8 cellular contexts compared by ENCODE assay signal in genomic region chr17:50478391-50479361, GRCh38. TPM values are rescaled to one million over a fixed set of nuclear protein-coding genes. Genes with fewer than 3 reads are reported as not detected.
DNase-seq lines count a peak whose midpoint lies in the region; ATAC-seq lines count a peak whose summit lies in the region.

RSAD1 (plus strand) TSS chr17:50478860; CDS start chr17:50478885, 25 bp downstream.

- DNase-seq in AML-193 (lab: John Stamatoyannopoulos, UW) (peak; percentile 89 to 93), NCI-H345 (lab: John Stamatoyannopoulos, UW) (peak; percentile 83), cerebellum (ENCODE audit: low spot score) (peak; percentile 79), kidney glomerular epithelial cell (lab: John Stamatoyannopoulos, UW) (peak; percentile 79)
- DNase-seq in activated CD4-positive, CD25-positive, alpha-beta regulatory T cell treated with anti-CD3 and anti-CD28 coated beads, Interleukin-2, amount 50 U/mL, for 72 hours = peak; percentile 81
- DNase-seq in stimulated activated CD4-positive, alpha-beta T cell treated with anti-CD3 and anti-CD28 coated beads, Interleukin-1b, Interleukin-23, amount 100 ng/mL, for 1 hour (ENCODE audit: low read depth in 2 of 2) = peak; percentile 67 to 73

- ATAC-seq in GM19025 (IDR thresholded peaks at IDR 0.05; ENCODE audit: low read depth, unreplicated experiment) (peak; percentile 90), HG03280 (IDR thresholded peaks at IDR 0.05; ENCODE audit: unreplicated experiment) (peak; percentile 85)

RNA-seq across cellular contexts. Expression of gene RSAD1, which starts in this region (rescaled TPM):
- total RNA-seq in cerebellum = 19.0 TPM

Comparison
In these comparisons a context has a peak if more than half of its experiments do, and no peak if none do; other contexts are left out.
1. Peak in every context shown above with its lines: DNase-seq and ATAC-seq.